ENCODE assay signal across 15 cellular contexts in the genomic region with DNA sequence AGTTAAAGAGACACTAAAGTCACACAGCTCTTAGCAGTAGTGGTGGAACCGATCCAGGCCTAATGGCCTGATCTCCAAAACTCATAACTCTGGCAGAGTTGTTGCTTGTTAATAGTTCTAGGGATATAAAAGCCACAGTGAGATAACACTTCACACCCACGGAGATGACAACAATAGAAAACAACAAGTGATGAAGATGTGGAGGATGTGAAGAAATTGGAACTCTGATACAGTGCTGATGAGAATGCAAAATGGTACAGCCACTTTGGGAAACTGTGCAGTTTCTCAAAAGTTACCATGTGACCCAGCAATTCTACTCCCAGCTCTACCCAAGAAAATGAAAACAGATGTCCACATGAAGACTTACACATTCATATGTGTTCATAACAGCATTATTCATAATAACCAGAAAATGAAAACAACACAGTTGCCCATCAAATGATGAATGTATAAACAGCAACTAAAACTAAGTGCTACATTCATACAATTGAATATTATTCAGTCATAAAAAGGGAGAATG. TPM values are rescaled to one million over a fixed set of nuclear protein-coding genes. Genes with fewer than 3 reads are reported as not detected.
DNase-seq lines count a peak whose midpoint lies in the region; ATAC-seq, FAIRE-seq and TF ChIP-seq lines count a peak whose summit lies in the region.
"Had no signal": no experiment of that assay in that cellular context is flagged by ENCODE, and none has a peak within 500 bp of the region (broad histone marks: within the 10 kb centered on the region; RNA-seq: fewer than 3 reads in every experiment).

No MANE protein-coding gene starts in this region.

- peaks cover 14% of the 10 kb centered on the region for H3F3A ChIP-seq in SK-N-SH (replicated peaks; ENCODE audit: insufficient read depth)

- H3K27ac Mint-ChIP-seq in activated CD4-positive, alpha-beta T cell treated with anti-CD3 and anti-CD28 coated beads for 36 hours: peak overlapping the region; percentile 71
- H3K27ac Mint-ChIP-seq in activated naive CD8-positive, alpha-beta T cell treated with anti-CD3 and anti-CD28 coated beads for 36 hours: peak overlapping the region; percentile 52
- peak overlapping the region; percentile 87 for H3K27ac Mint-ChIP-seq in memory B cell
- H3K27ac Mint-ChIP-seq: H9 had no signal

- no peak for TF ChIP-seq CTCF in SK-N-SH (IDR thresholded peaks at IDR 0.05)

- no peak overlapping the region for H3K9ac ChIP-seq in SK-N-SH

- H3K9me2 ChIP-seq in SK-N-SH: no peaks in the 10 kb centered on the region

- TF ChIP-seq EP300 in SK-N-SH (IDR thresholded peaks at IDR 0.05; ENCODE audit: borderline replicate concordance in 1 of 2, low read depth in 1 of 2, low read length in 1 of 2): no peak

- H3K36me3 Mint-ChIP-seq in activated CD4-positive, alpha-beta T cell treated with anti-CD3 and anti-CD28 coated beads for 36 hours (ENCODE audit: low read depth): peaks cover 15% of the 10 kb centered on the region
- peaks cover 15% of the 10 kb centered on the region for H3K36me3 Mint-ChIP-seq in activated naive CD8-positive, alpha-beta T cell treated with anti-CD3 and anti-CD28 coated beads for 36 hours
- H3K36me3 Mint-ChIP-seq in memory B cell: peaks cover 3% of the 10 kb centered on the region

- peaks cover 66% of the 10 kb centered on the region for H3K4me1 Mint-ChIP-seq in activated CD4-positive, alpha-beta T cell treated with anti-CD3 and anti-CD28 coated beads for 36 hours
- peaks cover 64% of the 10 kb centered on the region for H3K4me1 Mint-ChIP-seq in activated naive CD8-positive, alpha-beta T cell treated with anti-CD3 and anti-CD28 coated beads for 36 hours
- H3K4me1 Mint-ChIP-seq in memory B cell: peaks cover 63% of the 10 kb centered on the region

- no peaks in the 10 kb centered on the region for H4K20me1 ChIP-seq in SK-N-SH (ENCODE audit: insufficient read depth)

- CTCF ChIA-PET in activated CD4-positive, alpha-beta T cell treated with anti-CD3 and anti-CD28 coated beads for 36 hours (lab: Charles Lee): interaction anchor here (0.6 to 6.1 kb wide), 14 partner anchors 9 to 295 kb away, joined by 3 to 42 read pairs (median 4); no protein-coding TSS in a partner anchor
- CTCF ChIA-PET in SK-N-SH (lab: Yijun Ruan, JAX): interaction anchor here (1.1 to 4.4 kb wide), 3 partner anchors 10 to 72 kb away, joined by 4 to 34 read pairs (median 9); no protein-coding TSS in a partner anchor

- peak; percentile 18 for FAIRE-seq in GM19239 (lab: Jason Lieb, UNC)
- FAIRE-seq: GM12891, TTC549 had no signal

- peak; percentile 17 for ATAC-seq in activated CD4-positive, alpha-beta T cell treated with anti-CD3 and anti-CD28 coated beads for 36 hours
- ATAC-seq in memory B cell (ENCODE audit: low read depth) (no peak), GM18861 (IDR thresholded peaks at IDR 0.05; ENCODE audit: unreplicated experiment) (no peak)

- H3K4me2 ChIP-seq in SK-N-SH: no peak overlapping the region

- H3K79me2 ChIP-seq in SK-N-SH (ENCODE audit: insufficient read depth): peaks cover 69% of the 10 kb centered on the region

- no peaks in the 10 kb centered on the region for H3K9me3 ChIP-seq in SK-N-SH
- H3K9me3 ChIP-seq: ascending aorta had no signal

- no peaks in the 10 kb centered on the region for H3K27me3 ChIP-seq in SK-N-SH (ENCODE audit: insufficient read depth)
- H3K27me3 ChIP-seq: ascending aorta had no signal

- no peak overlapping the region for H2AFZ ChIP-seq in SK-N-SH (ENCODE audit: low read depth)

- peaks cover 0 to 12% of the 10 kb centered on the region in 2 experiments; a peak in 2 of 4 replicates for H3K4me1 ChIP-seq in SK-N-SH (ENCODE audit: control insufficient read depth in 1 of 2, insufficient read depth in 2 of 2, low read depth in 1 of 2, low read length in 1 of 2)

- 0 out of 4 replicates have a peak overlapping the region, but pooled peaks of 1 of the 2 experiments have one; percentile 7 for H3K27ac ChIP-seq in SK-N-SH (ENCODE audit: low read depth in 2 of 2, low read length in 1 of 2)
- H3K27ac ChIP-seq: ascending aorta, epithelial cell of prostate had no signal

- intact Hi-C loops in activated CD4-positive, alpha-beta T cell treated with anti-CD3 and anti-CD28 coated beads for 36 hours (cut with DNase I, micrococcal nuclease): no loop called here

- POLR2A ChIA-PET in activated CD4-positive, alpha-beta T cell treated with anti-CD3 and anti-CD28 coated beads for 36 hours (lab: Charles Lee): interaction anchor here (0.7 to 1.2 kb wide), 2 partner anchors 37 to 65 kb away, joined by 3 to 4 read pairs; no protein-coding TSS in a partner anchor
- POLR2A ChIA-PET in SK-N-SH (lab: Yijun Ruan, JAX): no interaction called here

- H3K4me3 Mint-ChIP-seq in activated CD4-positive, alpha-beta T cell treated with anti-CD3 and anti-CD28 coated beads for 36 hours: no peak overlapping the region
- H3K4me3 Mint-ChIP-seq in activated naive CD8-positive, alpha-beta T cell treated with anti-CD3 and anti-CD28 coated beads for 36 hours: no peak overlapping the region
- H3K4me3 Mint-ChIP-seq in memory B cell: no peak overlapping the region
- H3K4me3 Mint-ChIP-seq: H9 had no signal

- no peaks in the 10 kb centered on the region for H3K9me3 Mint-ChIP-seq in activated CD4-positive, alpha-beta T cell treated with anti-CD3 and anti-CD28 coated beads for 36 hours (ENCODE audit: low read depth)
- no peaks in the 10 kb centered on the region for H3K9me3 Mint-ChIP-seq in activated naive CD8-positive, alpha-beta T cell treated with anti-CD3 and anti-CD28 coated beads for 36 hours
- H3K9me3 Mint-ChIP-seq in memory B cell: no peaks in the 10 kb centered on the region

- no peaks in the 10 kb centered on the region for H3K27me3 Mint-ChIP-seq in activated CD4-positive, alpha-beta T cell treated with anti-CD3 and anti-CD28 coated beads for 36 hours
- H3K27me3 Mint-ChIP-seq in activated naive CD8-positive, alpha-beta T cell treated with anti-CD3 and anti-CD28 coated beads for 36 hours: no peaks in the 10 kb centered on the region
- H3K27me3 Mint-ChIP-seq in memory B cell: no peaks in the 10 kb centered on the region

- WGBS in SK-N-SH (ENCODE audit: low lambda C conversion rate): 89% methylated on average over 2 of the region's 2 CpGs

- no peak for TF ChIP-seq RAD21 in SK-N-SH (IDR thresholded peaks at IDR 0.05; ENCODE audit: low read length)

- no peak overlapping the region for H3K4me3 ChIP-seq in SK-N-SH (ENCODE audit: low read depth in 2 of 2, low read length in 1 of 2)
- H3K4me3 ChIP-seq: ascending aorta had no signal

- no peak for DNase-seq in activated CD4-positive, alpha-beta T cell treated with anti-CD3 and anti-CD28 coated beads for 36 hours
- DNase-seq in activated CD4-positive, alpha-beta T cell treated with anti-CD3 and anti-CD28 coated beads, Interleukin-2, amount 50 U/mL, for 1 hour: no peak
- DNase-seq in GM19239 (ENCODE audit: insufficient read length, low spot score) (no peak), memory B cell (ENCODE audit: low spot score in 2 of 2) (no peak), SK-N-SH (no peak), islet precursor cell (no peak)
- DNase-seq in activated naive CD8-positive, alpha-beta T cell treated with anti-CD3 and anti-CD28 coated beads for 36 hours: no peak
- DNase-seq: H9, NCI-H2029, NCI-H510A had no signal

- no peaks in the 10 kb centered on the region for H3K36me3 ChIP-seq in SK-N-SH (replicated peaks in 1 of 2; ENCODE audit: control insufficient read depth in 1 of 2, insufficient read depth in 2 of 2, low read length in 1 of 2)
- H3K36me3 ChIP-seq: ascending aorta had no signal

TF ChIP-seq in SK-N-SH, 30 proteins besides CTCF, POLR2A, EP300 and RAD21:
- TF ChIP-seq FOSL2 (IDR thresholded peaks at IDR 0.05; ENCODE audit: borderline replicate concordance, low read depth) (no peak), NFIC (IDR thresholded peaks at IDR 0.05; ENCODE audit: borderline replicate concordance) (no peak), GABPA (IDR thresholded peaks at IDR 0.05; ENCODE audit: low read depth) (no peak), POLR2AphosphoS5 (IDR thresholded peaks at IDR 0.05; ENCODE audit: low read depth, low read length) (no peak), FOXJ3 (CRISPR knock-in tag; IDR thresholded peaks at IDR 0.05) (no peak)
- TF ChIP-seq, protein P1, sequence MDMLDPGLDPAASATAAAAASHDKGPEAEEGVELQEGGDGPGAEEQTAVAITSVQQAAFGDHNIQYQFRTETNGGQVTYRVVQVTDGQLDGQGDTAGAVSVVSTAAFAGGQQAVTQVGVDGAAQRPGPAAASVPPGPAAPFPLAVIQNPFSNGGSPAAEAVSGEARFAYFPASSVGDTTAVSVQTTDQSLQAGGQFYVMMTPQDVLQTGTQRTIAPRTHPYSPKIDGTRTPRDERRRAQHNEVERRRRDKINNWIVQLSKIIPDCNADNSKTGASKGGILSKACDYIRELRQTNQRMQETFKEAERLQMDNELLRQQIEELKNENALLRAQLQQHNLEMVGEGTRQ (IDR thresholded peaks at IDR 0.05; ENCODE audit: borderline replicate concordance, low read depth, low read length): no peak
- TF ChIP-seq, protein P2, sequence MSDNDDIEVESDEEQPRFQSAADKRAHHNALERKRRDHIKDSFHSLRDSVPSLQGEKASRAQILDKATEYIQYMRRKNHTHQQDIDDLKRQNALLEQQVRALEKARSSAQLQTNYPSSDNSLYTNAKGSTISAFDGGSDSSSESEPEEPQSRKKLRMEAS (IDR thresholded peaks at IDR 0.05; ENCODE audit: low read depth): no peak

RNA-seq across cellular contexts. Expression of a gene that starts 3.9 kb away (rescaled TPM):
- total RNA-seq in activated CD4-positive, alpha-beta T cell treated with anti-CD3 and anti-CD28 coated beads for 36 hours: 10 to 100 TPM; 41.1 to 67.0 TPM
- 10 to 100 TPM; 39.2 to 39.8 TPM for total RNA-seq in activated naive CD8-positive, alpha-beta T cell treated with anti-CD3 and anti-CD28 coated beads for 36 hours
- polyA plus RNA-seq in SK-N-SH (2012; rRNA removed): 50.1 and 50.7 TPM in 2 replicates
- polyA plus RNA-seq in SK-N-SH (2012; cell fraction: cytosol; rRNA removed): 30.3 and 39.5 TPM in 2 replicates
- 32.9 and 62.3 TPM in 2 replicates for polyA plus RNA-seq in SK-N-SH (2012; cell fraction: nucleus; rRNA removed)
